8 cellular contexts compared by ENCODE assay signal in the genomic region with DNA sequence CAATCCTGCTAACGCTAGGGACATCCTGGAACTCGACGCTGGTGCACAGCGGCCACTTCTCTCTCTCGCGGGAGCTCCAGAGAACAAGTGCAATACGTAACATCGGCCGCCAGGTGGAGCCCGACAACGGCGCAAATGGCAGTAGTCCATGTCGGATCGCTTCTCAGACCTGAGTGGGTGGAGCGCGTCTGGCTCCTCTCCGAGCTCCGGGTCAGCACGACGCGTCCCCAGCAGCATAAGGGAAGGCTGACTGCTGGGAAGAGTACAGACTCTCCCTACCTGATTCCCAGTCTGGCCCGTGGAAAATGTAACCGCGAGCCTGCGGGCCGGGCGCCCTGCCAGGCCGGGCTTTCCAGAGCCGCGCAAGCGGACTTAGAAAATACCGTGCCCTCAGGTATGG.
DNase-seq lines count a peak whose midpoint lies in the region; ATAC-seq, FAIRE-seq and TF ChIP-seq lines count a peak whose summit lies in the region.
"Not testable (repeated sequence)": the region's sequence is repeated elsewhere in the genome, so short reads cannot be mapped to it uniquely, and the experiment has no call there.

No MANE protein-coding gene starts in this region.

- in situ Hi-C loops in gastrocnemius medialis (cut with MboI; ENCODE audit: low sequenced_read_pairs in 4 of 4) = not testable (repeated sequence)

- H3K27ac ChIP-seq in left ventricle myocardium inferior (replicated peaks); gastrocnemius medialis: not testable (repeated sequence)

- not testable (repeated sequence) for H3K9me3 Mint-ChIP-seq in activated T-helper 17 cell treated with anti-CD3 and anti-CD28 coated beads, Interleukin-2, amount 50 U/mL, for 72 hours

- ATAC-seq in GM19324 (IDR thresholded peaks at IDR 0.05; ENCODE audit: low FRiP score, unreplicated experiment) (peak; percentile 100), GM21737 (IDR thresholded peaks at IDR 0.05; ENCODE audit: unreplicated experiment) (peak; percentile 99), HG03039 (IDR thresholded peaks at IDR 0.05; ENCODE audit: unreplicated experiment) (peak; percentile 100), HG03558 (IDR thresholded peaks at IDR 0.05; ENCODE audit: extremely low read depth, unreplicated experiment) (peak; percentile 96), gastrocnemius medialis (peak; percentile 100)
- peak; percentile 94 for ATAC-seq in activated T-helper 17 cell treated with anti-CD3 and anti-CD28 coated beads, Interleukin-2, amount 50 U/mL, for 72 hours (replicated peaks)

- not testable (repeated sequence) for H3K36me3 ChIP-seq in left ventricle myocardium inferior, gastrocnemius medialis

- TF ChIP-seq CTCF in left ventricle myocardium inferior (IDR thresholded peaks at IDR 0.05; ENCODE audit: borderline replicate concordance); gastrocnemius medialis (IDR thresholded peaks at IDR 0.05 in 4 of 5, conservative IDR thresholded peaks at IDR 0.05 in 1 of 5): not testable (repeated sequence)

- FAIRE-seq in G401.6 (lab: Jason Lieb, UNC) = peak; percentile 63

- H3K36me3 Mint-ChIP-seq in activated T-helper 17 cell treated with anti-CD3 and anti-CD28 coated beads, Interleukin-2, amount 50 U/mL, for 72 hours (ENCODE audit: low read depth) = not testable (repeated sequence)

- not testable (repeated sequence) for H3K4me3 Mint-ChIP-seq in activated T-helper 17 cell treated with anti-CD3 and anti-CD28 coated beads, Interleukin-2, amount 50 U/mL, for 72 hours

- not testable (repeated sequence) for H3K4me1 ChIP-seq in left ventricle myocardium inferior, gastrocnemius medialis

- not testable (repeated sequence) for H3K27me3 ChIP-seq in left ventricle myocardium inferior (ENCODE audit: low read depth); gastrocnemius medialis

- not testable (repeated sequence) for H3K9me3 ChIP-seq in left ventricle myocardium inferior (replicated peaks); gastrocnemius medialis

- not testable (repeated sequence) for TF ChIP-seq POLR2A in gastrocnemius medialis (IDR thresholded peaks at IDR 0.05)

- H3K4me3 ChIP-seq in left ventricle myocardium inferior, gastrocnemius medialis: not testable (repeated sequence)

- H3K27me3 Mint-ChIP-seq in activated T-helper 17 cell treated with anti-CD3 and anti-CD28 coated beads, Interleukin-2, amount 50 U/mL, for 72 hours = not testable (repeated sequence)

- peak; percentile 8 for DNase-seq in left ventricle myocardium inferior
- not testable (repeated sequence) for DNase-seq in gastrocnemius medialis

- H3K27ac Mint-ChIP-seq in activated T-helper 17 cell treated with anti-CD3 and anti-CD28 coated beads, Interleukin-2, amount 50 U/mL, for 72 hours = not testable (repeated sequence)

- H3K4me1 Mint-ChIP-seq in activated T-helper 17 cell treated with anti-CD3 and anti-CD28 coated beads, Interleukin-2, amount 50 U/mL, for 72 hours = not testable (repeated sequence)

- intact Hi-C loops in left ventricle myocardium inferior (cut with micrococcal nuclease); gastrocnemius medialis (cut with DNase I; ENCODE audit: low total_unique reads): not testable (repeated sequence)
